In genomic region chr17:81053043-81053970, GRCh38 we compare ENCODE assay signal across 15 cellular contexts. TPM values are rescaled to one million over a fixed set of nuclear protein-coding genes. Genes with fewer than 3 reads are reported as not detected.
DNase-seq lines count a peak whose midpoint lies in the region; ATAC-seq, FAIRE-seq and TF ChIP-seq lines count a peak whose summit lies in the region.
"Had no signal": no experiment of that assay in that cellular context is flagged by ENCODE, and none has a peak within 500 bp of the region (broad histone marks: within the 10 kb centered on the region; RNA-seq: fewer than 3 reads in every experiment).

No MANE protein-coding gene starts in this region.

- in situ Hi-C loops in gastrocnemius medialis (cut with MboI; ENCODE audit: low sequenced_read_pairs in 4 of 4), result no loop called here

- no peak for TF ChIP-seq POLR2A in gastrocnemius medialis (IDR thresholded peaks at IDR 0.05)

- no peak; a peak in 1 of 4 replicates for TF ChIP-seq EP300 in SK-N-SH (IDR thresholded peaks at IDR 0.05; ENCODE audit: borderline replicate concordance in 1 of 2, low read depth in 1 of 2, low read length in 1 of 2)

- H3K9me2 ChIP-seq in SK-N-SH, result no peaks in the 10 kb centered on the region

- TF ChIP-seq CTCF in KMS-11 (conservative IDR thresholded peaks at IDR 0.05; ENCODE audit: low read depth, low read length) (no peak), SK-N-SH (IDR thresholded peaks at IDR 0.05) (no peak), gastrocnemius medialis (IDR thresholded peaks at IDR 0.05 in 4 of 5, conservative IDR thresholded peaks at IDR 0.05 in 1 of 5) (no peak)

- H3K27ac ChIP-seq in KMS-11 (peak overlapping the region; percentile 21; the same call in 1 of the 2 replicates), SK-N-SH (ENCODE audit: low read depth in 2 of 2, low read length in 1 of 2) (peak overlapping the region in 1 of 2 experiments; percentile 84; a peak in 2 of 4 replicates), gastrocnemius medialis (peak overlapping the region in 3 of 4 donors; percentile 72 to 74 (median 72))
- H3K27ac ChIP-seq: BLaER1 treated with 17β-estradiol and CSF1 and Interleukin-3, amounts not matched to agents 10 nM and 100 nM; HL-60 had no signal

- DNase-seq in SK-N-SH, result peak; percentile 65
- DNase-seq in fibroblast of gingiva (ENCODE audit: low read depth), result peak; percentile 35
- DNase-seq in gastrocnemius medialis, result no peak
- no peak for DNase-seq in mesenteric fat pad (ENCODE audit: low spot score)
- no peak for DNase-seq in RCC 7860 (ENCODE audit: low spot score)
- no peak for DNase-seq in NCI-H1048 (lab: John Stamatoyannopoulos, UW)
- DNase-seq in H7, result no peak
- DNase-seq: activated CD4-positive, alpha-beta T cell treated with anti-CD3 and anti-CD28 coated beads, Interleukin-2, amount 50 U/mL, for 48 hours; Kasumi-1; mesenchymal stem cell; T1000 had no signal

- H3K4me2 ChIP-seq in KMS-11, result peak overlapping the region; percentile 10; the same call in 1 of the 2 replicates
- H3K4me2 ChIP-seq in SK-N-SH, result no peak overlapping the region

- H3K27me3 ChIP-seq in KMS-11 (ENCODE audit: insufficient read depth, low read depth), result peaks cover 94% of the 10 kb centered on the region
- H3K27me3 ChIP-seq in SK-N-SH (ENCODE audit: insufficient read depth), result no peaks in the 10 kb centered on the region
- no peaks in the 10 kb centered on the region for H3K27me3 ChIP-seq in gastrocnemius medialis
- H3K27me3 ChIP-seq in H7 (ENCODE audit: control insufficient read depth, insufficient read depth, low read length), result no peaks in the 10 kb centered on the region
- H3K27me3 ChIP-seq: adrenal gland had no signal

- no peaks in the 10 kb centered on the region for H3F3A ChIP-seq in SK-N-SH (replicated peaks; ENCODE audit: insufficient read depth)

- FAIRE-seq in RCC 7860 (lab: Jason Lieb, UNC), result no peak

- no peak for ATAC-seq in gastrocnemius medialis

- TF ChIP-seq RAD21 in SK-N-SH (IDR thresholded peaks at IDR 0.05; ENCODE audit: low read length), result no peak

- no peaks in the 10 kb centered on the region for H3K36me3 ChIP-seq in KMS-11 (ENCODE audit: insufficient read depth)
- no peaks in the 10 kb centered on the region for H3K36me3 ChIP-seq in SK-N-SH (replicated peaks in 1 of 2; ENCODE audit: control insufficient read depth in 1 of 2, insufficient read depth in 2 of 2, low read length in 1 of 2)
- no peaks in the 10 kb centered on the region for H3K36me3 ChIP-seq in gastrocnemius medialis
- H3K36me3 ChIP-seq in H7 (replicated peaks; ENCODE audit: control insufficient read depth, insufficient read depth, low read length), result no peaks in the 10 kb centered on the region
- H3K36me3 ChIP-seq: adrenal gland; BLaER1 treated with 17β-estradiol and CSF1 and Interleukin-3, amounts not matched to agents 10 nM and 100 nM had no signal

- H3K9me3 ChIP-seq in SK-N-SH (no peaks in the 10 kb centered on the region), gastrocnemius medialis (no peaks in the 10 kb centered on the region)
- H3K9me3 ChIP-seq: adrenal gland; BLaER1 treated with 17β-estradiol and CSF1 and Interleukin-3, amounts not matched to agents 10 nM and 100 nM had no signal

- POLR2A ChIA-PET in SK-N-SH (lab: Yijun Ruan, JAX), result interaction anchor here (1.8 to 2.1 kb wide), 2 partner anchors 8 to 23 kb away, joined by 5 to 6 read pairs; no protein-coding TSS in a partner anchor

- H2AFZ ChIP-seq in KMS-11 (ENCODE audit: low read depth) (no peak overlapping the region), SK-N-SH (ENCODE audit: low read depth) (no peak overlapping the region)

- H3K79me2 ChIP-seq in KMS-11 (ENCODE audit: insufficient read depth, low read depth), result no peaks in the 10 kb centered on the region
- no peaks in the 10 kb centered on the region; the same call in 1 of the 2 replicates for H3K79me2 ChIP-seq in SK-N-SH (ENCODE audit: insufficient read depth)

- peaks cover 29% of the 10 kb centered on the region for H3K4me1 ChIP-seq in KMS-11 (ENCODE audit: low read depth, poor library complexity, severe bottlenecking)
- peaks cover 9 to 49% of the 10 kb centered on the region in 2 experiments; a peak in 1 of 4 replicates for H3K4me1 ChIP-seq in SK-N-SH (ENCODE audit: control insufficient read depth in 1 of 2, insufficient read depth in 2 of 2, low read depth in 1 of 2, low read length in 1 of 2)
- H3K4me1 ChIP-seq in gastrocnemius medialis, result peaks cover 17 to 21% of the 10 kb centered on the region in 2 donors

- intact Hi-C loops in gastrocnemius medialis (cut with DNase I; ENCODE audit: low total_unique reads), result no loop called here

- no peaks in the 10 kb centered on the region for H4K20me1 ChIP-seq in KMS-11 (ENCODE audit: insufficient read depth)
- H4K20me1 ChIP-seq in SK-N-SH (ENCODE audit: insufficient read depth), result peaks cover 33% of the 10 kb centered on the region; the same call in 1 of the 2 replicates

- H3K9ac ChIP-seq in KMS-11 (no peak overlapping the region), SK-N-SH (no peak overlapping the region)

- H3K4me3 ChIP-seq in KMS-11 (IDR thresholded peaks at IDR 0.05; ENCODE audit: insufficient read depth, low read depth, low read length) (no peak overlapping the region), SK-N-SH (ENCODE audit: low read depth in 2 of 2, low read length in 1 of 2) (no peak overlapping the region), gastrocnemius medialis (no peak overlapping the region), H7 (ENCODE audit: insufficient read depth, low read depth, low read length) (no peak overlapping the region)
- H3K4me3 ChIP-seq: adrenal gland; BLaER1 treated with 17β-estradiol and CSF1 and Interleukin-3, amounts not matched to agents 10 nM and 100 nM had no signal

- CTCF ChIA-PET in SK-N-SH (lab: Yijun Ruan, JAX), result interaction anchor here (1.3 to 2.7 kb wide), 3 partner anchors 11 to 48 kb away, joined by 3 to 10 read pairs (median 4); no protein-coding TSS in a partner anchor

- WGBS in SK-N-SH (ENCODE audit: low lambda C conversion rate), result 86% methylated on average over 37 of the region's 42 CpGs

TF ChIP-seq in SK-N-SH, 30 proteins besides CTCF, POLR2A, EP300 and RAD21:
- TF ChIP-seq RXRA (IDR thresholded peaks at IDR 0.05; ENCODE audit: borderline replicate concordance, low read depth) (no peak), ZBTB33 (IDR thresholded peaks at IDR 0.05; ENCODE audit: borderline replicate concordance, low read depth) (no peak), MEF2A (IDR thresholded peaks at IDR 0.05; ENCODE audit: borderline replicate concordance, low read depth) (no peak), RFX5 (IDR thresholded peaks at IDR 0.05; ENCODE audit: low read length) (no peak), FOXM1 (IDR thresholded peaks at IDR 0.05; ENCODE audit: low read depth) (no peak), TCF12 (IDR thresholded peaks at IDR 0.05) (no peak), NRF1 (IDR thresholded peaks at IDR 0.05; ENCODE audit: low read depth, low read length) (no peak)

RNA-seq across cellular contexts. Expression of gene BAIAP2, which starts 18.4 kb away (rescaled TPM):
- polyA plus RNA-seq in SK-N-SH (2012; rRNA removed), result 15.5 and 19.8 TPM in 2 replicates
- polyA plus RNA-seq in SK-N-SH (2012; cell fraction: cytosol; rRNA removed), result 10.3 and 14.6 TPM in 2 replicates
- polyA plus RNA-seq in SK-N-SH (2012; cell fraction: nucleus; rRNA removed), result 39.2 and 39.3 TPM in 2 replicates
- total RNA-seq in gastrocnemius medialis (10 to 100 TPM in 3 of 4 donors, 1 to 10 TPM in 1; 7.3 to 36.1 (median 15.4) TPM), mesenteric fat pad (24.6 TPM)
- total RNA-seq in H7 (2014; rRNA removed; shearing (Covaris generic)), result 14.9 and 19.5 TPM in 2 replicates

Comparison
In these comparisons a context has a peak if more than half of its experiments do, and no peak if none do; other contexts are left out.
1. DNase-seq: peak in SK-N-SH (single experiment) and fibroblast of gingiva (single experiment); none in gastrocnemius medialis (0 of 2), mesenteric fat pad (single experiment), RCC 7860 (single experiment), NCI-H1048 (single experiment) and H7 (single experiment).